Comparison of ENCODE assay signal across 1 cellular context in the genomic region with DNA sequence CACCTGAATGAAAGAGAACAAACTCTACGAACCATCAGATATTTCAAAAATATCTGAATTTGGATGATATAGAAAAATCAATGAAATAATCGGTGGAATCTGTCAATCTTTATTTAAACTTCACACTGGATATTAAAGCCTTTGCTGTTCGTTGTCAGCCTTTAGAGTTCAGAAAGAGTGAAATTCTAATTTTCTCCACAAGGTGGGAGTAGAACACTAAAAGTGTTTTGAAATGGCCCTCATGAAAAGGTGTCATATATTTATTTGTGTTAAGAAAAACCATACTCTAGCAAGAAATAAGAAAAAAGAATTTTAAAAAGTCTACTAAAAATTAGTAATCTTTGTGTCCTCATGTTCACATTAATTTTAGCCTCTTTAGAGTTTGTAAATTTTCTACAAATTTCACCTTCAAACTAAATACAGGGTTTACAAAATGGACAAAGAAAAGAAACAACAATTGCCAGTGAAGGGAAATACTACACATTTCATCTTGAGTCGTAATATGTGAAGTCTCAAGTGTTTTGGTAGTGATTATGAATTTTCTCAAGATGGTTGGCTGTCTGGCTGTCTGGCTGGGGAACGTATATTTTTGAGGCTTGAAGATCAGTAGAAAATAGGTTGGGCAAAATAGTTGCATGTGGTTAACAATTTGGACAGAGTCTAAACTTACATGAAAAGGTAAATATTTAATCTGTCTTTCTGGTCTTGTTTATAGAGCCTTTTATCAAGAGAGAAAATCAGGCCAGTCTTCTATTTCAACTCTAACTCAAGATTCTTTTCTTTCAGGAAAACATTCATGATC.
TF ChIP-seq lines count a peak whose summit lies in the region.

No MANE protein-coding gene starts in this region.

TF ChIP-seq in H1, 55 proteins besides CTCF, POLR2A, EP300 and RAD21 (continued from another document):
- TF ChIP-seq SUZ12 (IDR thresholded peaks at IDR 0.05; ENCODE audit: low read length) (no peak), SAP30 (IDR thresholded peaks at IDR 0.05; ENCODE audit: insufficient read depth, insufficient replicate concordance, low read length) (no peak), ZNF274 (IDR thresholded peaks at IDR 0.05; ENCODE audit: borderline replicate concordance, extremely low read depth, low read length) (no peak)
